17 cellular contexts compared by ENCODE assay signal in the genomic region with DNA sequence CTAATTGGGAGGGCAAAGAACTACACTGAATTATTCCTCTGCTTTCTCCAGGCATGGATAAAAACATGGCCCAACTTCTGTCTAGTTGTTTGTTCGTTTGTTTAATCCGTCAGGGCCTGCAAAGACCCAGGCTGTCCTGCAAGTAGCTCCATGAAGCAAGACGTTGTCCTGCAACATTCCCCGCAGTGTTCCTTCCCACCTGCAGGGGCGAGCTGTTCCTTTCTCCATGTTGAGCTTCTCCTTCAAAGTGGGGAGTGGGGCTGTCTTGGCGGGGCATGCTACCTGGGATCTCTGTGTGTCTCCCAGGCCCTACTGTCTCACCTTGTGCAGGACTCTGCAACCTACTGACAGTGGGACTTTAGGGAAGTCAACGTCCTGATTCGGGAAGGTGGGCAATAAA.
"Had no signal": no experiment of that assay in that cellular context is flagged by ENCODE, and none has a peak within 500 bp of the region (broad histone marks: within the 10 kb centered on the region; RNA-seq: fewer than 3 reads in every experiment).

No MANE protein-coding gene starts in this region.

- H3K36me3 Mint-ChIP-seq: activated CD4-positive, alpha-beta memory T cell treated with anti-CD3 and anti-CD28 coated beads for 36 hours; activated naive CD4-positive, alpha-beta T cell treated with anti-CD3 and anti-CD28 coated beads, Interleukin-2, amount 50 U/mL, for 72 hours; natural killer cell treated with Interleukin-12 subunit alpha and Interleukin-12 subunit beta and Interleukin-15 and Interleukin-18, amount 100 ng/mL, for 72 hours had no signal

- H3K27ac Mint-ChIP-seq: activated CD4-positive, alpha-beta memory T cell treated with anti-CD3 and anti-CD28 coated beads for 36 hours; activated naive CD4-positive, alpha-beta T cell treated with anti-CD3 and anti-CD28 coated beads, Interleukin-2, amount 50 U/mL, for 72 hours; activated T-helper 1 cell treated with anti-CD3 and anti-CD28 coated beads, Interleukin-12 subunit alpha, Interleukin-12 subunit beta, Interleukin-2, Interleukin-4 antibody, amounts not matched to agents 30 ng/mL and 10 ng/mL and 1 ng/mL, durations not matched to agents 14 hours and 24 hours and 36 hours; natural killer cell treated with Interleukin-12 subunit alpha and Interleukin-12 subunit beta and Interleukin-15 and Interleukin-18, amount 100 ng/mL, for 72 hours; T-helper 1 cell treated with Interleukin-12 subunit alpha and Interleukin-12 subunit beta and Interleukin-4 antibody, amounts not matched to agents 30 μg/mL and 1 μg/mL, for 36 hours had no signal

- H3K27me3 Mint-ChIP-seq: natural killer cell treated with Interleukin-12 subunit alpha and Interleukin-12 subunit beta and Interleukin-15 and Interleukin-18, amount 100 ng/mL, for 72 hours had no signal

- H3K36me3 ChIP-seq: adrenal gland, esophagus squamous epithelium, lower lobe of right lung, stomach had no signal

- H3K9me3 ChIP-seq: adrenal gland, esophagus squamous epithelium, lower lobe of right lung, stomach had no signal

- H3K4me3 ChIP-seq: adrenal gland, esophagus squamous epithelium, lower lobe of right lung, stomach had no signal

- H3K27ac ChIP-seq: adrenal gland, esophagus squamous epithelium, lower lobe of right lung, stomach had no signal

- H3K4me3 Mint-ChIP-seq: activated CD4-positive, alpha-beta memory T cell treated with anti-CD3 and anti-CD28 coated beads for 36 hours; activated T-helper 1 cell treated with anti-CD3 and anti-CD28 coated beads, Interleukin-12 subunit alpha, Interleukin-12 subunit beta, Interleukin-2, Interleukin-4 antibody, amounts not matched to agents 30 ng/mL and 10 ng/mL and 1 ng/mL, durations not matched to agents 14 hours and 24 hours and 36 hours; natural killer cell treated with Interleukin-12 subunit alpha and Interleukin-12 subunit beta and Interleukin-15 and Interleukin-18, amount 100 ng/mL, for 72 hours; T-helper 1 cell treated with Interleukin-12 subunit alpha and Interleukin-12 subunit beta and Interleukin-4 antibody, amounts not matched to agents 30 μg/mL and 1 μg/mL, for 36 hours had no signal

- H3K27me3 ChIP-seq: adrenal gland, esophagus squamous epithelium, stomach had no signal

- DNase-seq: activated CD4-positive, alpha-beta memory T cell treated with anti-CD3 and anti-CD28 coated beads for 36 hours; activated gamma-delta T cell treated with Interleukin-2 at 50 U/mL for 16 hours; activated T-cell treated with anti-CD3 and anti-CD28 coated beads for 4 hours; adrenal gland; cerebellar nuclear complex; effector CD4-positive, alpha-beta T cell; esophagus squamous epithelium; islet precursor cell; left colon; lower lobe of right lung; occipital lobe; stomach; trophoblast cell had no signal

- ATAC-seq: activated naive CD4-positive, alpha-beta T cell treated with anti-CD3 and anti-CD28 coated beads, Interleukin-2, amount 50 U/mL, for 72 hours; left colon; lower lobe of right lung had no signal

- H3K9me3 Mint-ChIP-seq: activated CD4-positive, alpha-beta memory T cell treated with anti-CD3 and anti-CD28 coated beads for 36 hours; activated naive CD4-positive, alpha-beta T cell treated with anti-CD3 and anti-CD28 coated beads, Interleukin-2, amount 50 U/mL, for 72 hours; activated T-helper 1 cell treated with anti-CD3 and anti-CD28 coated beads, Interleukin-12 subunit alpha, Interleukin-12 subunit beta, Interleukin-2, Interleukin-4 antibody, amounts not matched to agents 30 ng/mL and 10 ng/mL and 1 ng/mL, durations not matched to agents 14 hours and 24 hours and 36 hours; natural killer cell treated with Interleukin-12 subunit alpha and Interleukin-12 subunit beta and Interleukin-15 and Interleukin-18, amount 100 ng/mL, for 72 hours; T-helper 1 cell treated with Interleukin-12 subunit alpha and Interleukin-12 subunit beta and Interleukin-4 antibody, amounts not matched to agents 30 μg/mL and 1 μg/mL, for 36 hours had no signal
